ENCODE assay signal across 30 cellular contexts in genomic region chr18:3864669-3865298, GRCh38.
"Had no signal": no experiment of that assay in that cellular context is flagged by ENCODE, and none has a peak within 500 bp of the region (broad histone marks: within the 10 kb centered on the region; RNA-seq: fewer than 3 reads in every experiment).

No MANE protein-coding gene starts in this region.

- H3K9me3 ChIP-seq: ascending aorta, breast epithelium had no signal

- H3K4me1 ChIP-seq: breast epithelium had no signal

- H3K4me3 ChIP-seq: ascending aorta, breast epithelium, cardiac muscle cell, coronary artery, dorsolateral prefrontal cortex had no signal

- H3K27me3 ChIP-seq: ascending aorta, breast epithelium, cardiac muscle cell, dorsolateral prefrontal cortex had no signal

- H3K4me1 Mint-ChIP-seq: activated CD4-positive, alpha-beta memory T cell treated with anti-CD3 and anti-CD28 coated beads, Interleukin-2, amount 10 ng/mL, durations not matched to agents 7 days and 5 days; activated CD4-positive, alpha-beta T cell treated with anti-CD3 and anti-CD28 coated beads, Interleukin-2, amount 10 ng/mL, durations not matched to agents 7 days and 5 days; activated naive CD4-positive, alpha-beta T cell treated with anti-CD3 and anti-CD28 coated beads, Interleukin-2, amount 10 ng/mL, durations not matched to agents 7 days and 5 days; activated naive CD8-positive, alpha-beta T cell treated with anti-CD3 and anti-CD28 coated beads, Interleukin-2, amount 10 ng/mL, durations not matched to agents 7 days and 5 days had no signal

- H3K9me3 Mint-ChIP-seq: activated CD4-positive, alpha-beta memory T cell treated with anti-CD3 and anti-CD28 coated beads, Interleukin-2, amount 10 ng/mL, durations not matched to agents 7 days and 5 days; activated CD4-positive, alpha-beta T cell treated with anti-CD3 and anti-CD28 coated beads, Interleukin-2, amount 10 ng/mL, durations not matched to agents 7 days and 5 days; activated naive CD4-positive, alpha-beta T cell treated with anti-CD3 and anti-CD28 coated beads, Interleukin-2, amount 10 ng/mL, durations not matched to agents 7 days and 5 days; activated naive CD4-positive, alpha-beta T cell treated with anti-CD3 and anti-CD28 coated beads, Interleukin-2, amount 50 U/mL, for 72 hours; activated naive CD8-positive, alpha-beta T cell treated with anti-CD3 and anti-CD28 coated beads, Interleukin-2, amount 10 ng/mL, durations not matched to agents 7 days and 5 days; activated T-cell treated with anti-CD3 and anti-CD28 coated beads, Interleukin-2, amount 50 U/mL, for 24 hours; activated T-cell treated with anti-CD3 and anti-CD28 coated beads, Interleukin-2, amount 50 U/mL, for 72 hours; brain; dendritic cell treated with granulocyte-macrophage colony-stimulating factor and Interleukin-4, amounts not matched to agents 40 ng/mL and 50 ng/mL, for 4 days; endodermal cell had no signal

- ATAC-seq: activated naive CD4-positive, alpha-beta T cell treated with anti-CD3 and anti-CD28 coated beads, Interleukin-2, amount 50 U/mL, for 72 hours; activated T-cell treated with anti-CD3 and anti-CD28 coated beads, Interleukin-2, amount 50 U/mL, for 72 hours; esophagus mucosa had no signal

- H3K27ac ChIP-seq: ascending aorta, breast epithelium, cardiac muscle cell, coronary artery, dorsolateral prefrontal cortex had no signal

- H3K4me3 Mint-ChIP-seq: activated CD4-positive, alpha-beta memory T cell treated with anti-CD3 and anti-CD28 coated beads, Interleukin-2, amount 10 ng/mL, durations not matched to agents 7 days and 5 days; activated CD4-positive, alpha-beta T cell treated with anti-CD3 and anti-CD28 coated beads, Interleukin-2, amount 10 ng/mL, durations not matched to agents 7 days and 5 days; activated naive CD4-positive, alpha-beta T cell treated with anti-CD3 and anti-CD28 coated beads, Interleukin-2, amount 10 ng/mL, durations not matched to agents 7 days and 5 days; activated naive CD8-positive, alpha-beta T cell treated with anti-CD3 and anti-CD28 coated beads, Interleukin-2, amount 10 ng/mL, durations not matched to agents 7 days and 5 days; activated T-cell treated with anti-CD3 and anti-CD28 coated beads, Interleukin-2, amount 50 U/mL, for 24 hours; activated T-cell treated with anti-CD3 and anti-CD28 coated beads, Interleukin-2, amount 50 U/mL, for 72 hours; brain; dendritic cell treated with granulocyte-macrophage colony-stimulating factor and Interleukin-4, amounts not matched to agents 40 ng/mL and 50 ng/mL, for 4 days; endodermal cell had no signal

- H3K27me3 Mint-ChIP-seq: activated CD4-positive, alpha-beta memory T cell treated with anti-CD3 and anti-CD28 coated beads, Interleukin-2, amount 10 ng/mL, durations not matched to agents 7 days and 5 days; activated CD4-positive, alpha-beta T cell treated with anti-CD3 and anti-CD28 coated beads, Interleukin-2, amount 10 ng/mL, durations not matched to agents 7 days and 5 days; activated naive CD4-positive, alpha-beta T cell treated with anti-CD3 and anti-CD28 coated beads, Interleukin-2, amount 10 ng/mL, durations not matched to agents 7 days and 5 days; activated naive CD8-positive, alpha-beta T cell treated with anti-CD3 and anti-CD28 coated beads, Interleukin-2, amount 10 ng/mL, durations not matched to agents 7 days and 5 days; dendritic cell treated with granulocyte-macrophage colony-stimulating factor and Interleukin-4, amounts not matched to agents 40 ng/mL and 50 ng/mL, for 4 days had no signal

- H3K36me3 Mint-ChIP-seq: activated naive CD4-positive, alpha-beta T cell treated with anti-CD3 and anti-CD28 coated beads, Interleukin-2, amount 10 ng/mL, durations not matched to agents 7 days and 5 days; activated naive CD4-positive, alpha-beta T cell treated with anti-CD3 and anti-CD28 coated beads, Interleukin-2, amount 50 U/mL, for 72 hours; activated naive CD8-positive, alpha-beta T cell treated with anti-CD3 and anti-CD28 coated beads, Interleukin-2, amount 10 ng/mL, durations not matched to agents 7 days and 5 days; brain had no signal

- H3K36me3 ChIP-seq: ascending aorta, breast epithelium, cardiac muscle cell had no signal

- FAIRE-seq: frontal cortex had no signal

- H3K27ac Mint-ChIP-seq: activated CD4-positive, alpha-beta memory T cell treated with anti-CD3 and anti-CD28 coated beads, Interleukin-2, amount 10 ng/mL, durations not matched to agents 7 days and 5 days; activated CD4-positive, alpha-beta T cell treated with anti-CD3 and anti-CD28 coated beads, Interleukin-2, amount 10 ng/mL, durations not matched to agents 7 days and 5 days; activated naive CD4-positive, alpha-beta T cell treated with anti-CD3 and anti-CD28 coated beads, Interleukin-2, amount 10 ng/mL, durations not matched to agents 7 days and 5 days; activated naive CD4-positive, alpha-beta T cell treated with anti-CD3 and anti-CD28 coated beads, Interleukin-2, amount 50 U/mL, for 72 hours; activated naive CD8-positive, alpha-beta T cell treated with anti-CD3 and anti-CD28 coated beads, Interleukin-2, amount 10 ng/mL, durations not matched to agents 7 days and 5 days; activated T-cell treated with anti-CD3 and anti-CD28 coated beads, Interleukin-2, amount 50 U/mL, for 24 hours; activated T-cell treated with anti-CD3 and anti-CD28 coated beads, Interleukin-2, amount 50 U/mL, for 72 hours; dendritic cell treated with granulocyte-macrophage colony-stimulating factor and Interleukin-4, amounts not matched to agents 40 ng/mL and 50 ng/mL, for 4 days; endodermal cell had no signal

- DNase-seq: activated CD4-positive, alpha-beta memory T cell treated with anti-CD3 and anti-CD28 coated beads, Interleukin-2, amount 10 ng/mL, durations not matched to agents 7 days and 5 days; activated CD4-positive, alpha-beta T cell treated with anti-CD3 and anti-CD28 coated beads for 4 hours; activated CD4-positive, alpha-beta T cell treated with anti-CD3 and anti-CD28 coated beads, Interleukin-2, amount 10 ng/mL, durations not matched to agents 7 days and 5 days; activated CD4-positive, alpha-beta T cell treated with anti-CD3 and anti-CD28 coated beads, Interleukin-2, amount 50 U/mL, for 4 hours; activated CD4-positive, CD25-positive, alpha-beta regulatory T cell; activated CD4-positive, CD25-positive, alpha-beta regulatory T cell treated with anti-CD3 and anti-CD28 coated beads, Interleukin-2, amount 50 U/mL, for 72 hours; activated CD8-positive, alpha-beta memory T cell treated with anti-CD3 and anti-CD28 coated beads, Interleukin-2, amount 50 U/mL, for 48 hours; activated gamma-delta T cell; activated naive CD4-positive, alpha-beta T cell; activated naive CD4-positive, alpha-beta T cell treated with anti-CD3 and anti-CD28 coated beads, Interleukin-2, amount 10 ng/mL, durations not matched to agents 7 days and 5 days; activated naive CD8-positive, alpha-beta T cell treated with anti-CD3 and anti-CD28 coated beads, Interleukin-2, amount 10 ng/mL, durations not matched to agents 7 days and 5 days; activated T-cell treated with anti-CD3 and anti-CD28 coated beads for 4 hours; activated T-cell treated with anti-CD3 and anti-CD28 coated beads, Interleukin-2, amount 50 U/mL, for 24 hours; activated T-cell treated with anti-CD3 and anti-CD28 coated beads, Interleukin-2, amount 50 U/mL, for 72 hours; central memory CD4-positive, alpha-beta T cell; dorsolateral prefrontal cortex; effector memory CD4-positive, alpha-beta T cell; endodermal cell; foreskin fibroblast; head of caudate nucleus; T-helper 2 cell had no signal
